Comparison of ENCODE assay signal across 1 cellular context in the genomic region with DNA sequence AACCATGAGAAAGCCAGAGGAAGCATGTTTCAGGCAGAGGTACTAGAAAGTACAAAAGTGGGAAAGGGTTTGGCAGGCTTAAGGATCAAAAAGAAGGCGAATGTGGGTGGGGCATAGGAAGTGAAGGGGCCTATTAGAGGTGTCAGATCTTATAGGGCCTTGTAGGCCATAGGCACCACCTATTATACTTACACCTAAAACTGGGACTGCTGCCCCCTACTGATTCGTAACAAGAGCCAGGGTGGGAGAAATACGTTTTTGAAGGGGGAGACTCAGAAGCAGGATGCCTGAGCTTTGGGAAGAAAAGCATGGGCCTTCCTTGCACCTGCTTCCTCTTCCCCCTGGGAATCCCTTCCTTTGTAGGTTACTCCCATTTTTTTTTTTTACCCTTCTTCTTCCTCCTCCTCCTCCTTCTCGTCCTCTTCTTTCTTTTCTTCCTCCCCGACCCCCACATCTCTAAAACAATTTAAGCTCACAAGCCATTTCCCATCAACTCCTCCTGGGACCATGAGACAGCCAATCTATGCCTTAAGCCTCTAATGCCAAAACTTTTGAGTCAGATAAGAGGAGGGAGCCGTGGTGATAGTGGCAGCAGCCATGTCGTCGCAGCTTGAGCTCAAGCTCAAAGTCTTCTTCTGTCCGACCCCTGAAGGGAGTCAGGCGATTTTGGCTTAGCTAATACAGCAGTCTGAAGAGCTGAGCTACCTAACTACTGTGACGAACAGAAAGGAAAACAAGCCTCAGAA.
TF ChIP-seq lines count a peak whose summit lies in the region.

No MANE protein-coding gene starts in this region.

TF ChIP-seq in HCT116, 20 proteins besides CTCF, POLR2A, EP300 and RAD21 (continued from another document):
- TF ChIP-seq REST (IDR thresholded peaks at IDR 0.05; ENCODE audit: low read depth): no peak
- TF ChIP-seq FOSL1 (IDR thresholded peaks at IDR 0.05; ENCODE audit: low read depth): no peak
- no peak for TF ChIP-seq EGR1 (IDR thresholded peaks at IDR 0.05; ENCODE audit: low read depth)
- TF ChIP-seq SIN3A (IDR thresholded peaks at IDR 0.05; ENCODE audit: low read depth): no peak
- TF ChIP-seq ZBTB33 (IDR thresholded peaks at IDR 0.05; ENCODE audit: extremely low read depth, insufficient replicate concordance, low read length): no peak
- no peak for TF ChIP-seq ZFX (IDR thresholded peaks at IDR 0.05)
- no peak for TF ChIP-seq CBX3 (IDR thresholded peaks at IDR 0.05; ENCODE audit: low read depth)
- no peak for TF ChIP-seq EZH2 (IDR thresholded peaks at IDR 0.05)
- no peak for TF ChIP-seq ZNF274 (IDR thresholded peaks at IDR 0.05; ENCODE audit: low read depth, low read length)
- no peak for TF ChIP-seq JUND (IDR thresholded peaks at IDR 0.05)
